Comparison of ENCODE assay signal across 10 cellular contexts in genomic region chr5:132265336-132266030, GRCh38. TPM values are rescaled to one million over a fixed set of nuclear protein-coding genes. Genes with fewer than 3 reads are reported as not detected.
A peak's percentile ranks its signal among the peaks of the same experiment; 100 is the strongest.
DNase-seq lines count a peak whose midpoint lies in the region; ATAC-seq and TF ChIP-seq lines count a peak whose summit lies in the region.
"Had no signal": no experiment of that assay in that cellular context is flagged by ENCODE, and none has a peak within 500 bp of the region (broad histone marks: within the 10 kb centered on the region; RNA-seq: fewer than 3 reads in every experiment).

No MANE protein-coding gene starts in this region.

- H3K4me3 ChIP-seq in fibroblast of villous mesenchyme (ENCODE audit: low read depth, low read length) (no peak overlapping the region), trophoblast cell (ENCODE audit: low read depth, low read length) (no peak overlapping the region)
- H3K4me3 ChIP-seq: GM12878 had no signal

- WGBS in trophoblast cell (ENCODE audit: extremely low coverage, insufficient coverage, insufficient read length) = no CpG with 5 or more reads among the region's 8 CpGs

- H3K4me1 Mint-ChIP-seq in Calu3 (ENCODE audit: low read depth, unreplicated experiment) = peaks cover 41% of the 10 kb centered on the region
- H3K4me1 Mint-ChIP-seq: memory B cell had no signal

- H3K79me1 ChIP-seq in trophoblast cell (ENCODE audit: low read length) = no peaks in the 10 kb centered on the region

- no peak overlapping the region for H2AK5ac ChIP-seq in trophoblast cell (ENCODE audit: low read length)

- H3K14ac ChIP-seq in trophoblast cell (ENCODE audit: low read length) = no peak overlapping the region

- no peak overlapping the region for H3K4me3 Mint-ChIP-seq in Calu3 (ENCODE audit: low read depth, unreplicated experiment)
- H3K4me3 Mint-ChIP-seq: memory B cell had no signal

- H2BK12ac ChIP-seq in trophoblast cell (ENCODE audit: low read length) = peak overlapping the region; percentile 33

- H3K9me3 Mint-ChIP-seq in Calu3 (ENCODE audit: low read depth, unreplicated experiment) = no peaks in the 10 kb centered on the region
- H3K9me3 Mint-ChIP-seq: memory B cell had no signal

- ATAC-seq in GM21619 (IDR thresholded peaks at IDR 0.05; ENCODE audit: unreplicated experiment) = no peak
- ATAC-seq: GM12878 had no signal

- peak overlapping the region; percentile 47 for H4K91ac ChIP-seq in trophoblast cell (ENCODE audit: low read depth, low read length)

- H3K9me3 ChIP-seq in trophoblast cell (ENCODE audit: insufficient read depth, low read depth, low read length) = no peaks in the 10 kb centered on the region

- BruUV-seq in Calu3 (replicated peaks; lab: Mats Ljungman, UMichigan) = no TSS peak

- no peaks in the 10 kb centered on the region for H3K27me3 ChIP-seq in trophoblast cell (ENCODE audit: insufficient read depth, low read length)

- intact Hi-C loops in Calu3 (cut with micrococcal nuclease; ENCODE audit: unreplicated experiment) = no loop called here

- H3K27ac Mint-ChIP-seq in Calu3 (ENCODE audit: unreplicated experiment) = peak overlapping the region; percentile 6
- H3K27ac Mint-ChIP-seq: memory B cell had no signal

- CTCF ChIA-PET in Calu3 (lab: Charles Lee) = interaction anchor here (0.8 to 1.4 kb wide), 2 partner anchors 27 to 31 kb away, joined by 3 to 4 read pairs; no protein-coding TSS in a partner anchor

- H3K4me2 ChIP-seq in trophoblast cell (ENCODE audit: low read length) = no peak overlapping the region

- H4K8ac ChIP-seq in trophoblast cell (ENCODE audit: low read depth, low read length) = no peak overlapping the region

- H3K18ac ChIP-seq in trophoblast cell (ENCODE audit: low read length) = no peak overlapping the region

- no peak for TF ChIP-seq CTCF in Calu3 (IDR thresholded peaks at IDR 0.05; ENCODE audit: unreplicated experiment)
- TF ChIP-seq CTCF in fibroblast of villous mesenchyme (IDR thresholded peaks at IDR 0.05; ENCODE audit: insufficient read depth, low read depth, low read length) = no peak

- DNase-seq in Calu3 (peak; percentile 77), RPMI7951 (ENCODE audit: low read depth) (peak; percentile 95), fibroblast of villous mesenchyme (ENCODE audit: low read depth) (peak; percentile 98), trophoblast cell (peak; percentile 90 to 95), NCI-H2081 (lab: John Stamatoyannopoulos, UW) (no peak), AML-193 (lab: John Stamatoyannopoulos, UW) (no peak)
- DNase-seq in activated T-cell treated with anti-CD3 and anti-CD28 coated beads, Interleukin-2, amount 50 U/mL, for 48 hours = no peak

- H4K12ac ChIP-seq in trophoblast cell (ENCODE audit: low read depth, low read length) = no peak overlapping the region

- no peak overlapping the region for H3K9ac ChIP-seq in trophoblast cell (ENCODE audit: low read length)

- H2BK5ac ChIP-seq in trophoblast cell (ENCODE audit: low read depth, low read length, poor library complexity) = no peak overlapping the region

- peaks cover 13 to 16% of the 10 kb centered on the region in 2 experiments for H3K4me1 ChIP-seq in trophoblast cell (ENCODE audit: control insufficient read depth in 1 of 2, insufficient read depth in 2 of 2, low read length in 2 of 2)

- H2AFZ ChIP-seq in trophoblast cell (ENCODE audit: insufficient read depth, low read length, poor library complexity) = no peak overlapping the region

- no peak overlapping the region for H3K27ac ChIP-seq in trophoblast cell (ENCODE audit: low read depth, low read length)

- peaks cover 9% of the 10 kb centered on the region for H3K36me3 Mint-ChIP-seq in Calu3 (ENCODE audit: insufficient read depth, unreplicated experiment)
- H3K36me3 Mint-ChIP-seq: memory B cell had no signal

- no peak overlapping the region for H2BK120ac ChIP-seq in trophoblast cell (ENCODE audit: insufficient read depth, low read length, poor library complexity)

- no peak overlapping the region for H3K23ac ChIP-seq in trophoblast cell (ENCODE audit: low read length)

- no peaks in the 10 kb centered on the region for H3K27me3 Mint-ChIP-seq in Calu3 (ENCODE audit: unreplicated experiment)

- no peak overlapping the region for H3K4ac ChIP-seq in trophoblast cell (ENCODE audit: low read depth, low read length)

- peaks cover 4 to 9% of the 10 kb centered on the region in 2 experiments for H3K36me3 ChIP-seq in trophoblast cell (ENCODE audit: control insufficient read depth in 1 of 2, insufficient read depth in 2 of 2, low read length in 2 of 2)

- no peaks in the 10 kb centered on the region for H3K79me2 ChIP-seq in trophoblast cell (ENCODE audit: control insufficient read depth, insufficient read depth, low read length, poor library complexity)

RNA-seq across cellular contexts. Expression of gene PDLIM4, which starts 8.0 kb away (rescaled TPM):
- total RNA-seq in Calu3 (2022) (15.4 and 20.8 TPM in 2 replicates), fibroblast of villous mesenchyme (42.8 and 97.2 TPM in 2 replicates)
- total RNA-seq in RPMI7951 (2014; rRNA removed; shearing (Covaris generic)) = 0.48 TPM in 1 of 2 replicates, not detected in the other
- polyA plus RNA-seq in trophoblast cell (2013) = 15.8 and 16.7 TPM in 2 replicates

RNA-seq across cellular contexts. Expression of gene SLC22A4, which starts 28.7 kb away (rescaled TPM):
- total RNA-seq in Calu3 (2022) (3.0 and 3.1 TPM in 2 replicates), fibroblast of villous mesenchyme (6.8 and 16.4 TPM in 2 replicates)
- total RNA-seq in RPMI7951 (2014; rRNA removed; shearing (Covaris generic)) = 6.7 and 6.9 TPM in 2 replicates
- 0.26 and 0.28 TPM in 2 replicates for polyA plus RNA-seq in trophoblast cell (2013)

RNA-seq across cellular contexts. Expression of gene P4HA2, which starts 37.8 kb away (rescaled TPM):
- total RNA-seq in Calu3 (2022) = 45.1 and 51.8 TPM in 2 replicates
- 239 and 264 TPM in 2 replicates for total RNA-seq in RPMI7951 (2014; rRNA removed; shearing (Covaris generic))
- 161 and 191 TPM in 2 replicates for total RNA-seq in fibroblast of villous mesenchyme
- 31.5 and 32.0 TPM in 2 replicates for polyA plus RNA-seq in trophoblast cell (2013)

Comparison
In these comparisons a context has a peak if more than half of its experiments do, and no peak if none do; other contexts are left out.
1. DNase-seq: peak in Calu3 (single experiment), RPMI7951 (single experiment), fibroblast of villous mesenchyme (single experiment) and trophoblast cell (2 of 2); none in NCI-H2081 (0 of 2), AML-193 (0 of 2) and activated T-cell treated with anti-CD3 and anti-CD28 coated beads, Interleukin-2, amount 50 U/mL, for 48 hours (0 of 2).
2. RNA of gene PDLIM4, which starts 8.0 kb away (total RNA-seq): 42.8 to 97.2 TPM in fibroblast of villous mesenchyme and 15.4 to 20.8 TPM in Calu3; 0.48 TPM in RPMI7951; every median in the first group is over 10 times any median in the second.